ENCODE assay signal across 1 cellular context in genomic region chr6:28137458-28138020, GRCh38.
TF ChIP-seq lines count a peak whose summit lies in the region.

No MANE protein-coding gene starts in this region.

TF ChIP-seq in K562, 482 proteins besides CTCF, POLR2A, EP300 and RAD21 (continued from another document and continues in another):
- TF ChIP-seq MGA (IDR thresholded peaks at IDR 0.05) (no peak), DEAF1 (CRISPR knock-in tag; IDR thresholded peaks at IDR 0.05) (no peak), USF1 (CRISPR knock-in tag; IDR thresholded peaks at IDR 0.05) (0 out of 2 replicates have a peak, but pooled peaks have one; percentile 10), TCF7 (IDR thresholded peaks at IDR 0.05; ENCODE audit: borderline replicate concordance) (no peak), ELK3 (CRISPR knock-in tag; IDR thresholded peaks at IDR 0.05) (no peak), PKNOX1 (IDR thresholded peaks at IDR 0.05) (peak; percentile 90), ETV1 (tag; conservative IDR thresholded peaks at IDR 0.05; ENCODE audit: low read depth) (peak; percentile 45; the same call in 1 of the 2 replicates), FOXM1 (IDR thresholded peaks at IDR 0.05; ENCODE audit: low read depth) (no peak), FOXM1 (CRISPR knock-in tag; IDR thresholded peaks at IDR 0.05; ENCODE audit: low read depth) (no peak), ZBTB5 (IDR thresholded peaks at IDR 0.05) (no peak), E2F8 (IDR thresholded peaks at IDR 0.05; ENCODE audit: low read depth, partially characterized antibody) (no peak), HMG20B (CRISPR knock-in tag; IDR thresholded peaks at IDR 0.05) (no peak), ZBTB26 (CRISPR knock-in tag; IDR thresholded peaks at IDR 0.05) (no peak), ZNF79 (CRISPR knock-in tag; IDR thresholded peaks at IDR 0.05; ENCODE audit: low read depth) (no peak), ZNF140 (CRISPR knock-in tag; IDR thresholded peaks at IDR 0.05) (no peak), NKRF (IDR thresholded peaks at IDR 0.05; ENCODE audit: borderline replicate concordance) (no peak), BCL6 (CRISPR knock-in tag; IDR thresholded peaks at IDR 0.05) (no peak), ZNF212 (CRISPR knock-in tag; IDR thresholded peaks at IDR 0.05) (no peak), HNRNPL (IDR thresholded peaks at IDR 0.05; ENCODE audit: low read depth, low read length) (no peak), SUPT5H (IDR thresholded peaks at IDR 0.05) (no peak), MNT (conservative IDR thresholded peaks at IDR 0.05) (no peak; a peak in 1 of 4 replicates), HNRNPH1 (optimal IDR thresholded peaks at IDR 0.05; ENCODE audit: low read depth, low read length) (no peak), NCOA6 (IDR thresholded peaks at IDR 0.05) (no peak), GTF2A2 (tag; IDR thresholded peaks at IDR 0.05) (no peak), ZSCAN29 (IDR thresholded peaks at IDR 0.05) (no peak)
